ENCODE assay signal across 1 cellular context in genomic region chr2:96470089-96470488, GRCh38.
TF ChIP-seq lines count a peak whose summit lies in the region.

No MANE protein-coding gene starts in this region.

TF ChIP-seq in GM23338, 12 proteins besides CTCF, POLR2A, EP300 and RAD21 (continued from another document):
- TF ChIP-seq ZNF462 (CRISPR knock-in tag; IDR thresholded peaks at IDR 0.05) (no peak), CREB1 (CRISPR knock-in tag; IDR thresholded peaks at IDR 0.05; ENCODE audit: low read depth) (no peak), STAT1 (IDR thresholded peaks at IDR 0.05; ENCODE audit: unreplicated experiment) (no peak), POLR2AphosphoS5 (IDR thresholded peaks at IDR 0.05; ENCODE audit: low read depth) (no peak), ZNF331 (CRISPR knock-in tag; IDR thresholded peaks at IDR 0.05; ENCODE audit: low read depth) (no peak), ZNF114 (CRISPR knock-in tag; IDR thresholded peaks at IDR 0.05) (no peak), JUNB (IDR thresholded peaks at IDR 0.05; ENCODE audit: unreplicated experiment) (no peak), NANOG (IDR thresholded peaks at IDR 0.05; ENCODE audit: borderline replicate concordance) (no peak)
